10 cellular contexts compared by ENCODE assay signal in the genomic region with DNA sequence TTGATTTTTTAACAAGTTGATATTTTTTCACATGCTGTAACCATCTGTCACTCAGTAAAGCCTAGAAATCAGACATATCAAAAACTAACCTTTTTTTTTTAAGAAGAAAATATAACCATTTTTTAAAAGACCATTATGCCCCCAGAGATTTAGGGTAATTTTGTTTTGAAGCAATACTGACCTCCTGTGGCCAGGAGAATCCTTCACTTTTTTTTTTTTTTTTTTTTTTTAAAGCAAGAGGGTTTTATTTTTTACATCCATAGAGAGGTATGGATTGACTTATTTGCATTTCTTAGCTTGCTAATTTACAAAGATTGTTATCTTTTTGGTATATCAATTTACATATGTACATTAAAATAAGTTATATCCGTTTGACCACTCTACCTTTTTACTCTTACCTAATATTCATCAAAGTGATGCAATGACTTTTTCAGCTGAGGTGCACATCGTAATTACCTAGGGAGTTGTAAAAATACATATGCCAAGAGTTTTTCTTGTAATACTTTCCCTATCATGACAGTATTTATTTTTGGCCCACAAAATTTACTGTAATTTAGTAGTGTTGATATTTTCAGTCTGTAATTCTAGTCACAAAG.
DNase-seq lines count a peak whose midpoint lies in the region; ATAC-seq, FAIRE-seq and TF ChIP-seq lines count a peak whose summit lies in the region.
"Had no signal": no experiment of that assay in that cellular context is flagged by ENCODE, and none has a peak within 500 bp of the region (broad histone marks: within the 10 kb centered on the region; RNA-seq: fewer than 3 reads in every experiment).

No MANE protein-coding gene starts in this region.

- no peak overlapping the region for H2BK120ac ChIP-seq in mesenchymal stem cell (ENCODE audit: low read depth, low read length)

- H3K36me3 ChIP-seq in DND-41 (ENCODE audit: insufficient read depth, low read length) (no peaks in the 10 kb centered on the region), KMS-11 (ENCODE audit: insufficient read depth) (no peaks in the 10 kb centered on the region), GM12878 (ENCODE audit: control insufficient read depth in 2 of 2, insufficient read depth in 2 of 2, low read length in 1 of 2) (no peaks in the 10 kb centered on the region), mesenchymal stem cell (ENCODE audit: control insufficient read depth in 1 of 2, insufficient read depth in 2 of 2, low read depth in 1 of 2, low read length in 2 of 2) (no peaks in the 10 kb centered on the region)

- intact Hi-C loops in GM12878 (cut with micrococcal nuclease; ENCODE audit: unreplicated experiment) = loop anchor here (5.0 to 10.0 kb wide), 3 partner anchors 253 to 816 kb away; no protein-coding TSS in a partner anchor

- no peak overlapping the region for H3K9ac ChIP-seq in DND-41 (ENCODE audit: low read depth, low read length)
- no peak overlapping the region for H3K9ac ChIP-seq in KMS-11
- no peak overlapping the region for H3K9ac ChIP-seq in GM12878 (ENCODE audit: control insufficient read depth, insufficient read depth, low read length)
- no peak overlapping the region for H3K9ac ChIP-seq in mesenchymal stem cell (ENCODE audit: low read length)

- H2BK12ac ChIP-seq in mesenchymal stem cell (ENCODE audit: low read length in 2 of 2) = no peak overlapping the region

- no peaks in the 10 kb centered on the region for H4K20me1 ChIP-seq in DND-41 (ENCODE audit: insufficient read depth, low read length)
- no peaks in the 10 kb centered on the region for H4K20me1 ChIP-seq in KMS-11 (ENCODE audit: insufficient read depth)
- H4K20me1 ChIP-seq in GM12878 (ENCODE audit: control insufficient read depth, insufficient read depth) = no peaks in the 10 kb centered on the region

- no peak overlapping the region for H3K14ac ChIP-seq in mesenchymal stem cell (ENCODE audit: low read length in 2 of 2)

- no peak for FAIRE-seq in GM12878 (lab: Jason Lieb, UNC)

- H4K91ac ChIP-seq in mesenchymal stem cell (ENCODE audit: low read length) = no peak overlapping the region

- RAD21 ChIA-PET in GM12878 (lab: Charles Lee; ENCODE audit: unreplicated experiment) = interaction anchor here (0.7 kb wide), 1 partner anchor 255 kb away, joined by 4 read pairs; no protein-coding TSS in a partner anchor

- BruUV-seq in GM12878 (replicated peaks; lab: Mats Ljungman, UMichigan) = no TSS peak

- H3K4ac ChIP-seq in mesenchymal stem cell (ENCODE audit: low read depth in 1 of 2, low read length in 2 of 2) = no peak overlapping the region

- WGBS in GM12878 (ENCODE audit: insufficient coverage, insufficient replicate concordance, low lambda C conversion rate, missing lambda C conversion rate) = 0% methylated on average over 2 of the region's 2 CpGs
- WGBS in mesenchymal stem cell = no CpG with 5 or more reads among the region's 2 CpGs

- no peak overlapping the region for H3K4me3 ChIP-seq in DND-41 (ENCODE audit: low read depth in 1 of 2, low read length in 2 of 2)
- no peak overlapping the region for H3K4me3 ChIP-seq in KMS-11 (IDR thresholded peaks at IDR 0.05; ENCODE audit: insufficient read depth, low read depth, low read length)
- no peak overlapping the region for H3K4me3 ChIP-seq in GM12878
- no peak overlapping the region for H3K4me3 ChIP-seq in mesenchymal stem cell (ENCODE audit: insufficient read depth in 1 of 2, low read depth in 1 of 2, low read length in 2 of 2)

- DNase-seq in DND-41 = no peak
- no peak for DNase-seq in GM12878 (ENCODE audit: low read depth, low spot score)
- peak; percentile 41 for DNase-seq in mesenchymal stem cell
- no peak for DNase-seq in GF-D8 (lab: John Stamatoyannopoulos, UW)
- DNase-seq: mesendoderm, T-helper 17 cell had no signal

- H3K27ac ChIP-seq in DND-41 (ENCODE audit: low read length) = no peak overlapping the region
- H3K27ac ChIP-seq in KMS-11 = no peak overlapping the region
- H3K27ac ChIP-seq in GM12878 (ENCODE audit: control insufficient read depth, insufficient read depth) = no peak overlapping the region
- no peak overlapping the region for H3K27ac ChIP-seq in mesenchymal stem cell (ENCODE audit: low read length, poor library complexity, severe bottlenecking)

- POLR2A ChIA-PET in GM12878 (lab: Charles Lee) = interaction anchor here (0.7 kb wide), 1 partner anchor 78 kb away, joined by 5 read pairs; no protein-coding TSS in a partner anchor

- no peaks in the 10 kb centered on the region for H3K79me1 ChIP-seq in mesenchymal stem cell (replicated peaks; ENCODE audit: low read length, poor library complexity, severe bottlenecking)

- TF ChIP-seq RAD21 in GM12878 (IDR thresholded peaks at IDR 0.05; ENCODE audit: insufficient read depth, low read depth, low read length) = peak; percentile 57

- SMC1A ChIA-PET in GM12878 (lab: Charles Lee; ENCODE audit: uncharacterized antibody, unreplicated experiment) = interaction anchor here (0.7 to 3.1 kb wide), 4 partner anchors 17 to 279 kb away, joined by 3 to 11 read pairs (median 4); no protein-coding TSS in a partner anchor

- H3K23ac ChIP-seq in mesenchymal stem cell (ENCODE audit: low read length in 2 of 2) = no peak overlapping the region

- in situ Hi-C loops in GM12878 (cut with MboI) = no loop called here

- H3K4me2 ChIP-seq in DND-41 (ENCODE audit: insufficient read depth, low read length) (no peak overlapping the region), KMS-11 (no peak overlapping the region), GM12878 (ENCODE audit: control insufficient read depth, insufficient read depth) (no peak overlapping the region), mesenchymal stem cell (ENCODE audit: low read length, poor library complexity, severe bottlenecking) (no peak overlapping the region)

- H3K18ac ChIP-seq in mesenchymal stem cell (ENCODE audit: low read depth in 1 of 2, low read length in 2 of 2) = no peak overlapping the region

- H3K9me3 ChIP-seq in DND-41 (ENCODE audit: insufficient read depth, low read length, severe bottlenecking) = no peaks in the 10 kb centered on the region
- H3K9me3 ChIP-seq in GM12878 (replicated peaks; ENCODE audit: control insufficient read depth, insufficient read depth, low read length) = no peaks in the 10 kb centered on the region
- H3K9me3 ChIP-seq in mesenchymal stem cell (ENCODE audit: control insufficient read depth, low read length) = no peaks in the 10 kb centered on the region

- no peak overlapping the region for H4K8ac ChIP-seq in mesenchymal stem cell (ENCODE audit: low read length)

- H3K4me1 ChIP-seq in DND-41 (ENCODE audit: insufficient read depth, low read length) = no peaks in the 10 kb centered on the region
- peaks cover 4% of the 10 kb centered on the region for H3K4me1 ChIP-seq in KMS-11 (ENCODE audit: low read depth, poor library complexity, severe bottlenecking)
- H3K4me1 ChIP-seq in GM12878 (ENCODE audit: control insufficient read depth, insufficient read depth, low read length) = no peaks in the 10 kb centered on the region
- no peaks in the 10 kb centered on the region for H3K4me1 ChIP-seq in mesenchymal stem cell (ENCODE audit: control insufficient read depth, insufficient read depth, low read depth, low read length)

- H2AFZ ChIP-seq in DND-41 (ENCODE audit: low read depth, low read length) = no peak overlapping the region
- H2AFZ ChIP-seq in KMS-11 (ENCODE audit: low read depth) = no peak overlapping the region
- H2AFZ ChIP-seq in GM12878 (ENCODE audit: control insufficient read depth, low read depth, low read length) = no peak overlapping the region
- H2AFZ ChIP-seq in mesenchymal stem cell (ENCODE audit: low read depth, low read length) = no peak overlapping the region

- no peak overlapping the region for H2AK5ac ChIP-seq in mesenchymal stem cell (ENCODE audit: low read length, severe bottlenecking)

- H2BK5ac ChIP-seq in mesenchymal stem cell (ENCODE audit: low read depth, low read length, poor library complexity, severe bottlenecking) = no peak overlapping the region

- no peak for TF ChIP-seq EP300 in GM12878 (IDR thresholded peaks at IDR 0.05; ENCODE audit: borderline replicate concordance in 1 of 2, control insufficient read depth in 1 of 2, low read depth in 2 of 2, low read length in 2 of 2)

- no peak overlapping the region for H2BK15ac ChIP-seq in mesenchymal stem cell (ENCODE audit: low read depth, poor library complexity, severe bottlenecking)

- CTCF ChIA-PET in GM12878 (lab: Yijun Ruan, JAX) = interaction anchor here (0.7 to 7.5 kb wide), 5 partner anchors 10 to 1807 kb away, joined by 3 to 60 read pairs (median 9); no protein-coding TSS in a partner anchor

- H3K27me3 ChIP-seq in DND-41 (ENCODE audit: insufficient read depth, low read length, poor library complexity) (no peaks in the 10 kb centered on the region), KMS-11 (ENCODE audit: insufficient read depth, low read depth) (no peaks in the 10 kb centered on the region), GM12878 (replicated peaks in 1 of 2; ENCODE audit: control insufficient read depth in 2 of 2, insufficient read depth in 2 of 2, low read length in 1 of 2) (no peaks in the 10 kb centered on the region; a peak in 2 of 4 replicates), mesenchymal stem cell (ENCODE audit: control insufficient read depth in 1 of 2, insufficient read depth in 1 of 2, low read length in 2 of 2) (no peaks in the 10 kb centered on the region)

- ATAC-seq in DND-41 (ENCODE audit: insufficient read depth, low read depth) (no peak), GM12878 (no peak), GM21528 (IDR thresholded peaks at IDR 0.05; ENCODE audit: low FRiP score, unreplicated experiment) (no peak), GM19328 (IDR thresholded peaks at IDR 0.05; ENCODE audit: unreplicated experiment) (no peak), GM21619 (IDR thresholded peaks at IDR 0.05; ENCODE audit: unreplicated experiment) (no peak)
- ATAC-seq: T-helper 17 cell had no signal

- H3K79me2 ChIP-seq in DND-41 (ENCODE audit: insufficient read depth, low read length) (no peaks in the 10 kb centered on the region), KMS-11 (ENCODE audit: insufficient read depth, low read depth) (no peaks in the 10 kb centered on the region), GM12878 (ENCODE audit: control insufficient read depth, insufficient read depth, low read length) (no peaks in the 10 kb centered on the region)

- no peak for TF ChIP-seq POLR2A in GM12878 (IDR thresholded peaks at IDR 0.05; ENCODE audit: low read depth, low read length)

- TF ChIP-seq CTCF in DND-41 (IDR thresholded peaks at IDR 0.05; ENCODE audit: borderline replicate concordance, extremely low read depth, low read length, poor library complexity, severe bottlenecking) (peak; percentile 14), KMS-11 (conservative IDR thresholded peaks at IDR 0.05; ENCODE audit: low read depth, low read length) (peak; percentile 88), GM12878 (IDR thresholded peaks at IDR 0.05 in 2 of 3, conservative IDR thresholded peaks at IDR 0.05 in 1 of 3; ENCODE audit: control insufficient read depth in 2 of 3, extremely low read depth in 1 of 3, insufficient read depth in 1 of 3, low read depth in 3 of 3, low read length in 3 of 3) (peak; percentile 21 to 29 (median 23); a peak in 3 of 6 replicates)

TF ChIP-seq in GM12878, 131 proteins besides CTCF, POLR2A, EP300 and RAD21:
- TF ChIP-seq SUPT20H (IDR thresholded peaks at IDR 0.05; ENCODE audit: borderline replicate concordance, control insufficient read depth, low read depth, low read length) = no peak
- TF ChIP-seq ZNF384 (IDR thresholded peaks at IDR 0.05; ENCODE audit: borderline replicate concordance, low read depth, low read length) = peak; percentile 93
- TF ChIP-seq SMC3 (IDR thresholded peaks at IDR 0.05; ENCODE audit: borderline replicate concordance, low read length) = 0 out of 2 replicates have a peak, but pooled peaks have one; percentile 32

Comparison
In these comparisons a context has a peak if more than half of its experiments do, and no peak if none do; other contexts are left out.
1. CTCF ChIP-seq: peak in every context shown above with its lines; median percentile 88 in KMS-11; 23 in GM12878; 14 in DND-41.